In the genomic region with DNA sequence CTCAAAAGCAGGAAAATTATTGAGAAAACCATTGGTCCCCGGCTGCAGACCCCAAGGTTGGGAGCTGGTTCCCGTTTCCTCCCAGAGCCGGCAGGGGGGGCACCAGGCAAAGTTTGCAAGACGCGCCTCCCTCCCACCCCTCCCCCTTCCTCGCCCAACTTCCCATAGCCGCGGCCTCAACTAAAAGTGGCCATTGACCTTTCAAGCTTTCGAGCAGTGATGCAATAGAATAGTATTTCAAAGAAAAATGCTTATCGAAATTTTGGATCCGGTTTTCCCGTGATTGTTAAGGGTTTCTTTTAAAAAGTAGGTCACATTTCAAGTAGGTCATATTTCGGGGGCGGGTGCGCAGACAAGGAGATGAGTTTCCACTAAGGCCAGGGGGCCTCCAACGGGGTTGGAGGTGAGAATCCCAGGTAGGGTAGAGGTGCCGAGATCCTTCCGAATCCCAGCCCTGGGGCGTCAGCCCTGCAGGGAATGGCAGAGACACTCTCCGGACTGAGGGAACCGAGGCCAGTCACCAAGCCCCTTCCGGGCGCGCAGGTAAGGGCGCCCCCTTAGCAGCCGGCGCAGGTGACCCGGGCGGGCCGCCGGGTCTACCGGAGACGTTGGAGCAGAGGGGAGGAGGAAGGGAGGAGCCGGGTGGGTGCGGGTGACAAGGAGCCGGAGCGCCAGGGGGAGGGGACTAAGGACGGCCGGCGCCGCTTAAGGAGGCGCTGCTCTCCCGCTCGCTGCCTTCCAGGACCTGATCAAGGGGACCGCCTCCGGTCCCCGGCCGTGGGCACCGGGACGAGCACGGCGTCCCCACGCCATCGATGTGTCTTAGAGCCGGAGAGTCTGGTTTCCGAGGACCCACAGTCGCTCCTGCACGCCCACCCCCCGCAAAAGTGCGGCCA, we compare ENCODE assay signal across 1 cellular context.
TF ChIP-seq lines count a peak whose summit lies in the region.

No MANE protein-coding gene starts in this region.

TF ChIP-seq in WTC11, 78 proteins besides CTCF, POLR2A, EP300 and RAD21 (continued from another document):
- TF ChIP-seq, protein P1, sequence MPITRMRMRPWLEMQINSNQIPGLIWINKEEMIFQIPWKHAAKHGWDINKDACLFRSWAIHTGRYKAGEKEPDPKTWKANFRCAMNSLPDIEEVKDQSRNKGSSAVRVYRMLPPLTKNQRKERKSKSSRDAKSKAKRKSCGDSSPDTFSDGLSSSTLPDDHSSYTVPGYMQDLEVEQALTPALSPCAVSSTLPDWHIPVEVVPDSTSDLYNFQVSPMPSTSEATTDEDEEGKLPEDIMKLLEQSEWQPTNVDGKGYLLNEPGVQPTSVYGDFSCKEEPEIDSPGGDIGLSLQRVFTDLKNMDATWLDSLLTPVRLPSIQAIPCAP (CRISPR knock-in tag; IDR thresholded peaks at IDR 0.05), result no peak
- TF ChIP-seq, protein P2, sequence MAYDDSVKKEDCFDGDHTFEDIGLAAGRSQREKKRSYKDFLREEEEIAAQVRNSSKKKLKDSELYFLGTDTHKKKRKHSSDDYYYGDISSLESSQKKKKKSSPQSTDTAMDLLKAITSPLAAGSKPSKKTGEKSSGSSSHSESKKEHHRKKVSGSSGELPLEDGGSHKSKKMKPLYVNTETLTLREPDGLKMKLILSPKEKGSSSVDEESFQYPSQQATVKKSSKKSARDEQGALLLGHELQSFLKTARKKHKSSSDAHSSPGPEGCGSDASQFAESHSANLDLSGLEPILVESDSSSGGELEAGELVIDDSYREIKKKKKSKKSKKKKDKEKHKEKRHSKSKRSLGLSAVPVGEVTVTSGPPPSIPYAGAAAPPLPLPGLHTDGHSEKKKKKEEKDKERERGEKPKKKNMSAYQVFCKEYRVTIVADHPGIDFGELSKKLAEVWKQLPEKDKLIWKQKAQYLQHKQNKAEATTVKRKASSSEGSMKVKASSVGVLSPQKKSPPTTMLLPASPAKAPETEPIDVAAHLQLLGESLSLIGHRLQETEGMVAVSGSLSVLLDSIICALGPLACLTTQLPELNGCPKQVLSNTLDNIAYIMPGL (CRISPR knock-in tag; IDR thresholded peaks at IDR 0.05), result no peak
- no peak for TF ChIP-seq TEAD1 (CRISPR knock-in tag; IDR thresholded peaks at IDR 0.05)
- TF ChIP-seq TEAD4 (CRISPR knock-in tag; IDR thresholded peaks at IDR 0.05), result 0 out of 2 replicates have a peak, but pooled peaks have one; percentile 52
- TF ChIP-seq OVOL2 (CRISPR knock-in tag; IDR thresholded peaks at IDR 0.05; ENCODE audit: borderline replicate concordance), result no peak
- TF ChIP-seq, protein P3, sequence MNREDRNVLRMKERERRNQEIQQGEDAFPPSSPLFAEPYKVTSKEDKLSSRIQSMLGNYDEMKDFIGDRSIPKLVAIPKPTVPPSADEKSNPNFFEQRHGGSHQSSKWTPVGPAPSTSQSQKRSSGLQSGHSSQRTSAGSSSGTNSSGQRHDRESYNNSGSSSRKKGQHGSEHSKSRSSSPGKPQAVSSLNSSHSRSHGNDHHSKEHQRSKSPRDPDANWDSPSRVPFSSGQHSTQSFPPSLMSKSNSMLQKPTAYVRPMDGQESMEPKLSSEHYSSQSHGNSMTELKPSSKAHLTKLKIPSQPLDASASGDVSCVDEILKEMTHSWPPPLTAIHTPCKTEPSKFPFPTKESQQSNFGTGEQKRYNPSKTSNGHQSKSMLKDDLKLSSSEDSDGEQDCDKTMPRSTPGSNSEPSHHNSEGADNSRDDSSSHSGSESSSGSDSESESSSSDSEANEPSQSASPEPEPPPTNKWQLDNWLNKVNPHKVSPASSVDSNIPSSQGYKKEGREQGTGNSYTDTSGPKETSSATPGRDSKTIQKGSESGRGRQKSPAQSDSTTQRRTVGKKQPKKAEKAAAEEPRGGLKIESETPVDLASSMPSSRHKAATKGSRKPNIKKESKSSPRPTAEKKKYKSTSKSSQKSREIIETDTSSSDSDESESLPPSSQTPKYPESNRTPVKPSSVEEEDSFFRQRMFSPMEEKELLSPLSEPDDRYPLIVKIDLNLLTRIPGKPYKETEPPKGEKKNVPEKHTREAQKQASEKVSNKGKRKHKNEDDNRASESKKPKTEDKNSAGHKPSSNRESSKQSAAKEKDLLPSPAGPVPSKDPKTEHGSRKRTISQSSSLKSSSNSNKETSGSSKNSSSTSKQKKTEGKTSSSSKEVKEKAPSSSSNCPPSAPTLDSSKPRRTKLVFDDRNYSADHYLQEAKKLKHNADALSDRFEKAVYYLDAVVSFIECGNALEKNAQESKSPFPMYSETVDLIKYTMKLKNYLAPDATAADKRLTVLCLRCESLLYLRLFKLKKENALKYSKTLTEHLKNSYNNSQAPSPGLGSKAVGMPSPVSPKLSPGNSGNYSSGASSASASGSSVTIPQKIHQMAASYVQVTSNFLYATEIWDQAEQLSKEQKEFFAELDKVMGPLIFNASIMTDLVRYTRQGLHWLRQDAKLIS (CRISPR knock-in tag; IDR thresholded peaks at IDR 0.05; ENCODE audit: borderline replicate concordance), result no peak
- TF ChIP-seq, protein P4, sequence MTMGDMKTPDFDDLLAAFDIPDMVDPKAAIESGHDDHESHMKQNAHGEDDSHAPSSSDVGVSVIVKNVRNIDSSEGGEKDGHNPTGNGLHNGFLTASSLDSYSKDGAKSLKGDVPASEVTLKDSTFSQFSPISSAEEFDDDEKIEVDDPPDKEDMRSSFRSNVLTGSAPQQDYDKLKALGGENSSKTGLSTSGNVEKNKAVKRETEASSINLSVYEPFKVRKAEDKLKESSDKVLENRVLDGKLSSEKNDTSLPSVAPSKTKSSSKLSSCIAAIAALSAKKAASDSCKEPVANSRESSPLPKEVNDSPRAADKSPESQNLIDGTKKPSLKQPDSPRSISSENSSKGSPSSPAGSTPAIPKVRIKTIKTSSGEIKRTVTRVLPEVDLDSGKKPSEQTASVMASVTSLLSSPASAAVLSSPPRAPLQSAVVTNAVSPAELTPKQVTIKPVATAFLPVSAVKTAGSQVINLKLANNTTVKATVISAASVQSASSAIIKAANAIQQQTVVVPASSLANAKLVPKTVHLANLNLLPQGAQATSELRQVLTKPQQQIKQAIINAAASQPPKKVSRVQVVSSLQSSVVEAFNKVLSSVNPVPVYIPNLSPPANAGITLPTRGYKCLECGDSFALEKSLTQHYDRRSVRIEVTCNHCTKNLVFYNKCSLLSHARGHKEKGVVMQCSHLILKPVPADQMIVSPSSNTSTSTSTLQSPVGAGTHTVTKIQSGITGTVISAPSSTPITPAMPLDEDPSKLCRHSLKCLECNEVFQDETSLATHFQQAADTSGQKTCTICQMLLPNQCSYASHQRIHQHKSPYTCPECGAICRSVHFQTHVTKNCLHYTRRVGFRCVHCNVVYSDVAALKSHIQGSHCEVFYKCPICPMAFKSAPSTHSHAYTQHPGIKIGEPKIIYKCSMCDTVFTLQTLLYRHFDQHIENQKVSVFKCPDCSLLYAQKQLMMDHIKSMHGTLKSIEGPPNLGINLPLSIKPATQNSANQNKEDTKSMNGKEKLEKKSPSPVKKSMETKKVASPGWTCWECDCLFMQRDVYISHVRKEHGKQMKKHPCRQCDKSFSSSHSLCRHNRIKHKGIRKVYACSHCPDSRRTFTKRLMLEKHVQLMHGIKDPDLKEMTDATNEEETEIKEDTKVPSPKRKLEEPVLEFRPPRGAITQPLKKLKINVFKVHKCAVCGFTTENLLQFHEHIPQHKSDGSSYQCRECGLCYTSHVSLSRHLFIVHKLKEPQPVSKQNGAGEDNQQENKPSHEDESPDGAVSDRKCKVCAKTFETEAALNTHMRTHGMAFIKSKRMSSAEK (CRISPR knock-in tag; IDR thresholded peaks at IDR 0.05; ENCODE audit: borderline replicate concordance), result no peak
- no peak for TF ChIP-seq NFE2L1 (CRISPR knock-in tag; IDR thresholded peaks at IDR 0.05)
- no peak for TF ChIP-seq FOXK1 (CRISPR knock-in tag; IDR thresholded peaks at IDR 0.05)
